In the genomic region with DNA sequence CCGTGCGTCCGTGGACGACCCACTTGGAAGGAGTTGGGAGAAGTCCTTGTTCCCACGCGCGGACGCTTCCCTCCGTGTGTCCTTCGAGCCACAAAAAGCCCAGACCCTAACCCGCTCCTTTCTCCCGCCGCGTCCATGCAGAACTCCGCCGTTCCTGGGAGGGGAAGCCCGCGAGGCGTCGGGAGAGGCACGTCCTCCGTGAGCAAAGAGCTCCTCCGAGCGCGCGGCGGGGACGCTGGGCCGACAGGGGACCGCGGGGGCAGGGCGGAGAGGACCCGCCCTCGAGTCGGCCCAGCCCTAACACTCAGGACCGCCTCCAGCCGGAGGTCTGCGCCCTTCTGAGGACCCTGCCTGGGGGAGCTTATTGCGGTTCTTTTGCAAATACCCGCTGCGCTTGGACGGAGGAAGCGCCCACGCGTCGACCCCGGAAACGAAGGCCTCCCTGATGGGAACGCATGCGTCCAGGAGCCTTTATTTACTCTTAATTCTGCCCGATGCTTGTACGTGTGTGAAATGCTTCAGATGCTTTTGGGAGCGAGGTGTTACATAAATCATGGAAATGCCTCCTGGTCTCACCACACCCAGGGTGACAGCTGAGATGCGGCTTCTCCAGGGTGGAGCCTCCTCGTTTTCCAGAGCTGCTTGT, we compare ENCODE assay signal across 8 cellular contexts. TPM values are rescaled to one million over a fixed set of nuclear protein-coding genes. Genes with fewer than 3 reads are reported as not detected.
DNase-seq lines count a peak whose midpoint lies in the region; ATAC-seq and TF ChIP-seq lines count a peak whose summit lies in the region.

No MANE protein-coding gene starts in this region.

- H3K27me3 Mint-ChIP-seq in HFFc6 (ENCODE audit: insufficient read depth): peaks cover 8% of the 10 kb centered on the region
- peaks cover 0 to 3% (median 0%) of the 10 kb centered on the region in 5 donors for H3K27me3 Mint-ChIP-seq in naive thymus-derived CD8-positive, alpha-beta T cell

- H3K4me1 ChIP-seq in body of pancreas: peaks cover 13% of the 10 kb centered on the region

- TF ChIP-seq POLR2A in body of pancreas (IDR thresholded peaks at IDR 0.05): no peak

- peaks cover 0 to 6% of the 10 kb centered on the region in 2 donors for H3K36me3 ChIP-seq in body of pancreas (replicated peaks in 1 of 2; ENCODE audit: insufficient read depth in 1 of 2, low read depth in 2 of 2)

- POLR2A ChIA-PET in naive thymus-derived CD8-positive, alpha-beta T cell (lab: Charles Lee): interaction anchor here (0.8 to 2.1 kb wide), 6 partner anchors 10 to 137 kb away, joined by 3 to 10 read pairs (median 4); no protein-coding TSS in a partner anchor

- ATAC-seq in SK-N-SH treated with all-trans-retinoic acid at 6 μM for 48 hours (peak; percentile 72), body of pancreas (no peak)
- peak; percentile 42 to 65 for ATAC-seq in naive thymus-derived CD8-positive, alpha-beta T cell

- no peaks in the 10 kb centered on the region for H3K9me3 Mint-ChIP-seq in HFFc6
- H3K9me3 Mint-ChIP-seq in naive thymus-derived CD8-positive, alpha-beta T cell: no peaks in the 10 kb centered on the region

- no peaks in the 10 kb centered on the region for H3K9me3 ChIP-seq in body of pancreas

- H3K4me3 Mint-ChIP-seq in HFFc6: peak overlapping the region; percentile 87
- H3K4me3 Mint-ChIP-seq in naive thymus-derived CD8-positive, alpha-beta T cell: peak overlapping the region; percentile 78 to 90 (median 84)

- H3K27me3 ChIP-seq in body of pancreas: no peaks in the 10 kb centered on the region

- intact Hi-C loops in posterior cingulate gyrus (cut with DNase I): no loop called here
- intact Hi-C loops in body of pancreas (cut with DNase I): no loop called here

- H3K4me1 Mint-ChIP-seq in HFFc6 (ENCODE audit: low read depth): peaks cover 12% of the 10 kb centered on the region
- peaks cover 7 to 27% (median 8%) of the 10 kb centered on the region in 4 donors for H3K4me1 Mint-ChIP-seq in naive thymus-derived CD8-positive, alpha-beta T cell

- WGBS in body of pancreas, 2 donors: 1% methylated on average over 12 to 55 of the region's 55 CpGs

- H3K36me3 Mint-ChIP-seq in HFFc6 (ENCODE audit: low read depth): peaks cover 12% of the 10 kb centered on the region
- H3K36me3 Mint-ChIP-seq in naive thymus-derived CD8-positive, alpha-beta T cell: peaks cover 0 to 26% (median 18%) of the 10 kb centered on the region in 3 donors

- no peak overlapping the region for H3K4me3 ChIP-seq in body of pancreas

- no peak overlapping the region for H3K27ac Mint-ChIP-seq in HFFc6
- H3K27ac Mint-ChIP-seq in naive thymus-derived CD8-positive, alpha-beta T cell: peak overlapping the region in 7 of 10 donors; percentile 5 to 78 (median 60)

- TF ChIP-seq CTCF in HFFc6 (IDR thresholded peaks at IDR 0.05): no peak
- no peak for TF ChIP-seq CTCF in body of pancreas (IDR thresholded peaks at IDR 0.05)

- no peak overlapping the region for H3K27ac ChIP-seq in body of pancreas

- DNase-seq in COLO668 (lab: John Stamatoyannopoulos, UW; ENCODE audit: unreplicated experiment) (peak; percentile 64), HFFc6 (no peak), epidermal melanocyte (ENCODE audit: insufficient read length, low spot score) (peak; percentile 23), posterior cingulate gyrus (no peak), body of pancreas (no peak), NOMO-1 (lab: John Stamatoyannopoulos, UW; ENCODE audit: unreplicated experiment in 2 of 2) (no peak)
- DNase-seq in naive thymus-derived CD8-positive, alpha-beta T cell: no peak

TF ChIP-seq in SK-N-SH treated with all-trans-retinoic acid at 6 μM for 48 hours, 23 proteins besides CTCF, POLR2A, EP300 and RAD21:
- TF ChIP-seq, protein P1, sequence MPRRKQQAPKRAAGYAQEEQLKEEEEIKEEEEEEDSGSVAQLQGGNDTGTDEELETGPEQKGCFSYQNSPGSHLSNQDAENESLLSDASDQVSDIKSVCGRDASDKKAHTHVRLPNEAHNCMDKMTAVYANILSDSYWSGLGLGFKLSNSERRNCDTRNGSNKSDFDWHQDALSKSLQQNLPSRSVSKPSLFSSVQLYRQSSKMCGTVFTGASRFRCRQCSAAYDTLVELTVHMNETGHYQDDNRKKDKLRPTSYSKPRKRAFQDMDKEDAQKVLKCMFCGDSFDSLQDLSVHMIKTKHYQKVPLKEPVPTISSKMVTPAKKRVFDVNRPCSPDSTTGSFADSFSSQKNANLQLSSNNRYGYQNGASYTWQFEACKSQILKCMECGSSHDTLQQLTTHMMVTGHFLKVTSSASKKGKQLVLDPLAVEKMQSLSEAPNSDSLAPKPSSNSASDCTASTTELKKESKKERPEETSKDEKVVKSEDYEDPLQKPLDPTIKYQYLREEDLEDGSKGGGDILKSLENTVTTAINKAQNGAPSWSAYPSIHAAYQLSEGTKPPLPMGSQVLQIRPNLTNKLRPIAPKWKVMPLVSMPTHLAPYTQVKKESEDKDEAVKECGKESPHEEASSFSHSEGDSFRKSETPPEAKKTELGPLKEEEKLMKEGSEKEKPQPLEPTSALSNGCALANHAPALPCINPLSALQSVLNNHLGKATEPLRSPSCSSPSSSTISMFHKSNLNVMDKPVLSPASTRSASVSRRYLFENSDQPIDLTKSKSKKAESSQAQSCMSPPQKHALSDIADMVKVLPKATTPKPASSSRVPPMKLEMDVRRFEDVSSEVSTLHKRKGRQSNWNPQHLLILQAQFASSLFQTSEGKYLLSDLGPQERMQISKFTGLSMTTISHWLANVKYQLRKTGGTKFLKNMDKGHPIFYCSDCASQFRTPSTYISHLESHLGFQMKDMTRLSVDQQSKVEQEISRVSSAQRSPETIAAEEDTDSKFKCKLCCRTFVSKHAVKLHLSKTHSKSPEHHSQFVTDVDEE (CRISPR knock-in tag; IDR thresholded peaks at IDR 0.05): no peak
- TF ChIP-seq RARB (CRISPR knock-in tag; IDR thresholded peaks at IDR 0.05): no peak
- TF ChIP-seq ZNF70 (CRISPR knock-in tag; IDR thresholded peaks at IDR 0.05): no peak
- TF ChIP-seq, protein P2, sequence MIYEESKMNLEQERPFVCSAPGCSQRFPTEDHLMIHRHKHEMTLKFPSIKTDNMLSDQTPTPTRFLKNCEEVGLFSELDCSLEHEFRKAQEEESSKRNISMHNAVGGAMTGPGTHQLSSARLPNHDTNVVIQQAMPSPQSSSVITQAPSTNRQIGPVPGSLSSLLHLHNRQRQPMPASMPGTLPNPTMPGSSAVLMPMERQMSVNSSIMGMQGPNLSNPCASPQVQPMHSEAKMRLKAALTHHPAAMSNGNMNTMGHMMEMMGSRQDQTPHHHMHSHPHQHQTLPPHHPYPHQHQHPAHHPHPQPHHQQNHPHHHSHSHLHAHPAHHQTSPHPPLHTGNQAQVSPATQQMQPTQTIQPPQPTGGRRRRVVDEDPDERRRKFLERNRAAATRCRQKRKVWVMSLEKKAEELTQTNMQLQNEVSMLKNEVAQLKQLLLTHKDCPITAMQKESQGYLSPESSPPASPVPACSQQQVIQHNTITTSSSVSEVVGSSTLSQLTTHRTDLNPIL (CRISPR knock-in tag; IDR thresholded peaks at IDR 0.05; ENCODE audit: low read depth): no peak
- no peak for TF ChIP-seq ZFP3 (CRISPR knock-in tag; IDR thresholded peaks at IDR 0.05)
- no peak for TF ChIP-seq ARNTL (CRISPR knock-in tag; IDR thresholded peaks at IDR 0.05; ENCODE audit: borderline replicate concordance, low read depth)
- TF ChIP-seq SNAI2 (CRISPR knock-in tag; IDR thresholded peaks at IDR 0.05): no peak
- TF ChIP-seq, protein P3, sequence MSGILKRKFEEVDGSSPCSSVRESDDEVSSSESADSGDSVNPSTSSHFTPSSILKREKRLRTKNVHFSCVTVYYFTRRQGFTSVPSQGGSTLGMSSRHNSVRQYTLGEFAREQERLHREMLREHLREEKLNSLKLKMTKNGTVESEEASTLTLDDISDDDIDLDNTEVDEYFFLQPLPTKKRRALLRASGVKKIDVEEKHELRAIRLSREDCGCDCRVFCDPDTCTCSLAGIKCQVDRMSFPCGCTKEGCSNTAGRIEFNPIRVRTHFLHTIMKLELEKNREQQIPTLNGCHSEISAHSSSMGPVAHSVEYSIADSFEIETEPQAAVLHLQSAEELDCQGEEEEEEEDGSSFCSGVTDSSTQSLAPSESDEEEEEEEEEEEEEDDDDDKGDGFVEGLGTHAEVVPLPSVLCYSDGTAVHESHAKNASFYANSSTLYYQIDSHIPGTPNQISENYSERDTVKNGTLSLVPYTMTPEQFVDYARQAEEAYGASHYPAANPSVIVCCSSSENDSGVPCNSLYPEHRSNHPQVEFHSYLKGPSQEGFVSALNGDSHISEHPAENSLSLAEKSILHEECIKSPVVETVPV (CRISPR knock-in tag; IDR thresholded peaks at IDR 0.05): no peak
- no peak for TF ChIP-seq BACH2 (CRISPR knock-in tag; IDR thresholded peaks at IDR 0.05; ENCODE audit: borderline replicate concordance)
- no peak for TF ChIP-seq ISL1 (CRISPR knock-in tag; IDR thresholded peaks at IDR 0.05)
TF ChIP-seq in SK-N-SH treated with all-trans-retinoic acid at 6 μM for 48 hours: peak in this region for 0.

RNA-seq across cellular contexts. Expression of a gene that starts 32.4 kb away (rescaled TPM):
- 100 to 1,000 TPM in 4 of 6 experiments, 10 to 100 TPM in 2; 98.9 to 111 (median 105) TPM for total RNA-seq in HFFc6 (2021; fragmentation: NEBNext Ultra II Directional; extraction: Animal tissue kit (Norgen Biotek cat#: 25700))
- 100 to 1,000 TPM; 369 to 376 TPM for total RNA-seq in naive thymus-derived CD8-positive, alpha-beta T cell
- 100 to 1,000 TPM; 358 to 485 (median 396) TPM for polyA plus RNA-seq in naive thymus-derived CD8-positive, alpha-beta T cell
- total RNA-seq in body of pancreas: 10 to 100 TPM; 30.0 to 63.6 TPM

Comparison
In these comparisons a context has a peak if more than half of its experiments do, and no peak if none do; other contexts are left out.
1. DNase-seq: peak in COLO668 (single experiment) and epidermal melanocyte (single experiment); none in HFFc6 (single experiment), naive thymus-derived CD8-positive, alpha-beta T cell (0 of 10), posterior cingulate gyrus (0 of 10), body of pancreas (0 of 4) and NOMO-1 (0 of 2).